8 cellular contexts compared by ENCODE assay signal in genomic region chr1:107964397-107965111, GRCh38. TPM values are rescaled to one million over a fixed set of nuclear protein-coding genes. Genes with fewer than 3 reads are reported as not detected.
DNase-seq lines count a peak whose midpoint lies in the region; ATAC-seq and TF ChIP-seq lines count a peak whose summit lies in the region.

No MANE protein-coding gene starts in this region.

- H3K27ac ChIP-seq in testis = peak overlapping the region in 1 of 2 donors; percentile 35

- H3K36me3 ChIP-seq in testis (ENCODE audit: low read depth, missing control alignments) = no peaks in the 10 kb centered on the region

- POLR2A ChIA-PET in HEK293T (lab: Yijun Ruan, JAX) = interaction anchor here (1.2 kb wide), 1 partner anchor 235 kb away, joined by 5 read pairs; the partner anchor contains the start of gene SLC25A24

- 1 to 2% methylated on average over 15 to 20 of the region's 76 CpGs for WGBS in testis, 2 donors

- intact Hi-C loops in testis (cut with DNase I; ENCODE audit: low total_unique reads) = no loop called here

- peak; percentile 1 to 4 for ATAC-seq in activated CD4-positive, CD25-positive, alpha-beta regulatory T cell treated with anti-CD3 and anti-CD28 coated beads, Interleukin-2, amount 50 U/mL, for 24 hours
- ATAC-seq in GM18907 (IDR thresholded peaks at IDR 0.05; ENCODE audit: unreplicated experiment) = no peak

- no peak for TF ChIP-seq CTCF in testis (IDR thresholded peaks at IDR 0.05)

- TF ChIP-seq POLR2A in testis (IDR thresholded peaks at IDR 0.05) = no peak

- no peaks in the 10 kb centered on the region for H3K9me3 ChIP-seq in mononuclear cell (ENCODE audit: low read depth, low read length)
- H3K9me3 ChIP-seq in testis = no peaks in the 10 kb centered on the region

- H3K27me3 ChIP-seq in mononuclear cell (ENCODE audit: insufficient read depth, low read length) (no peaks in the 10 kb centered on the region), testis (no peaks in the 10 kb centered on the region)

- CTCF ChIA-PET in HEK293T (lab: Yijun Ruan, JAX) = interaction anchor here (1.1 kb wide), 1 partner anchor 15 kb away, joined by 3 read pairs; no protein-coding TSS in a partner anchor

- H3K4me1 ChIP-seq in mononuclear cell (ENCODE audit: insufficient read depth, low read length) = peaks cover 31% of the 10 kb centered on the region
- H3K4me1 ChIP-seq in testis = peaks cover 4% of the 10 kb centered on the region

- DNase-seq in AG20443 (ENCODE audit: low spot score) (peak; percentile 11), HEK293T (ENCODE audit: extremely low spot score) (no peak), testis (peak; percentile 38), inferior parietal cortex (ENCODE audit: extremely low spot score) (no peak)
- DNase-seq in effector CD4-positive, alpha-beta T cell = peak; percentile 10

- H3K4me3 ChIP-seq in mononuclear cell (ENCODE audit: low read length) (peak overlapping the region; percentile 84), testis (peak overlapping the region; percentile 45 to 57)

TF ChIP-seq in HEK293T, 16 proteins besides CTCF, POLR2A, EP300 and RAD21:
- TF ChIP-seq PKNOX1 (IDR thresholded peaks at IDR 0.05) (peak; percentile 31; the same call in 1 of the 2 replicates), ARNT (IDR thresholded peaks at IDR 0.05) (no peak)

RNA-seq across cellular contexts. Expression of gene VAV3, which starts 0.4 kb away (rescaled TPM):
- total RNA-seq in mononuclear cell = 41.1 TPM
- total RNA-seq in testis = 10 to 100 TPM; 10.1 to 11.3 TPM
- polyA plus RNA-seq in testis (ENCODE audit: insufficient read depth, low read depth, low replicate concordance) = 11.4 TPM

Comparison
In these comparisons a context has a peak if more than half of its experiments do, and no peak if none do; other contexts are left out.
1. DNase-seq: peak in AG20443 (single experiment), effector CD4-positive, alpha-beta T cell (single experiment) and testis (single experiment); none in HEK293T (single experiment) and inferior parietal cortex (single experiment).